Comparison of ENCODE assay signal across 9 cellular contexts in the genomic region with DNA sequence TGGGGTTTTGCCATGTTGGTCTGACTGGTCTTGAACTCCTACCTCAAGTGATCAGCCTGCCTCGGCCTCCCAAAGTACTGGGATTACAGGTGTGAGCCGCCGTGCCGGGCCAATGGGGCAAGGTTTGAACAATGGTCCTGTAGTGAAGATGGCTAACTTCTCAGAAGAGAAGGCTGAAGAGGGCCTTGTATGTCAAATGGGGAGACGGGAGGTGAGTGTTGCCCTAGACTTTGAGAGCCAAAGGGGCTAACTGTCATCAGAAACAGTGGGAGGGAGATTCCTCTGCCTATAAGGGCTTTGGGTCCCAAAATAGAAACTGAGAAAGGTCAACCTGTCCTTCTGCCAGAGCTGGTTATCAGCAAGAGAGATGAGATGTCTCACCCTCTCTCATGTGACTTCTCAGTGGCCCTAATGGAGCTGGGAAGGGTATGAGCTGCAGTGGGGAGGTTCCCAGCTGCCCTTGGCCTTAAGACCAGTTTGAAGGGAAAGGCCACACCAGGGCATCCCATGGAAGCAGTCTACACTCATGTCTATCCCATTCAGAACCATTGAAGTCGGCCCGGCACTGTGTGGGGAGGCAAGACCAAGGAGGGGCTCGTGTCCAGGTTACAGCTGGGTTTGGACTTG. TPM values are rescaled to one million over a fixed set of nuclear protein-coding genes. Genes with fewer than 3 reads are reported as not detected.
DNase-seq lines count a peak whose midpoint lies in the region; ATAC-seq and TF ChIP-seq lines count a peak whose summit lies in the region.
"Had no signal": no experiment of that assay in that cellular context is flagged by ENCODE, and none has a peak within 500 bp of the region (broad histone marks: within the 10 kb centered on the region; RNA-seq: fewer than 3 reads in every experiment).

No MANE protein-coding gene starts in this region.

- no peaks in the 10 kb centered on the region for H3K27me3 ChIP-seq in Panc1 (ENCODE audit: control insufficient read depth, insufficient read depth, low read length)
- no peaks in the 10 kb centered on the region for H3K27me3 ChIP-seq in esophagus (ENCODE audit: control insufficient read depth in 1 of 2, insufficient read depth in 2 of 2, low read length in 2 of 2)
- H3K27me3 ChIP-seq in MG63 = no peaks in the 10 kb centered on the region

- no peaks in the 10 kb centered on the region for H3K36me3 Mint-ChIP-seq in progenitor cell of endocrine pancreas (ENCODE audit: insufficient read depth)

- H3K27me3 Mint-ChIP-seq in progenitor cell of endocrine pancreas = peaks cover 4% of the 10 kb centered on the region

- in situ Hi-C loops in Panc1 (cut with HindIII; ENCODE audit: low pct_unique_long_range_greater_than_20kb, low sequenced_read_pairs) = no loop called here

- BruUV-seq in Panc1 (replicated peaks; lab: Mats Ljungman, UMichigan) = no TSS peak

- CTCF ChIA-PET in Panc1 (lab: Charles Lee) = interaction anchor here (0.6 kb wide), 1 partner anchor 26 kb away, joined by 4 read pairs; no protein-coding TSS in a partner anchor

- 97 to 98% methylated on average over 8 of the region's 8 CpGs for WGBS in esophagus, 2 donors

- TF ChIP-seq CTCF in Panc1 (IDR thresholded peaks at IDR 0.05) (no peak), progenitor cell of endocrine pancreas (IDR thresholded peaks at IDR 0.05; ENCODE audit: unreplicated experiment) (no peak)

- POLR2A ChIA-PET in Panc1 (lab: Charles Lee) = interaction anchor here (0.5 kb wide), 1 partner anchor 920 kb away, joined by 4 read pairs; no protein-coding TSS in a partner anchor

- H3K36me3 ChIP-seq in Panc1 (ENCODE audit: control insufficient read depth, insufficient read depth, low read length) = no peaks in the 10 kb centered on the region; the same call in 1 of the 2 replicates
- no peaks in the 10 kb centered on the region for H3K36me3 ChIP-seq in esophagus (ENCODE audit: control insufficient read depth in 2 of 2, insufficient read depth in 2 of 2, low read length in 1 of 2)
- peaks cover 3% of the 10 kb centered on the region; the same call in 1 of the 2 replicates for H3K36me3 ChIP-seq in MG63

- ATAC-seq in Panc1 = no peak
- no peak for ATAC-seq in GM18909 (IDR thresholded peaks at IDR 0.05; ENCODE audit: poor library complexity, unreplicated experiment)

- peak overlapping the region; percentile 97 for H3K4me3 Mint-ChIP-seq in progenitor cell of endocrine pancreas (ENCODE audit: low read depth)

- intact Hi-C loops in Panc1 (cut with micrococcal nuclease; ENCODE audit: unreplicated experiment) = loop anchor here (5.0 kb wide), 1 partner anchor 122 kb away; no protein-coding TSS in a partner anchor

- H3K4me3 ChIP-seq in GM08714 (ENCODE audit: low read length) (peak overlapping the region; percentile 85; the same call in 1 of the 2 replicates), Panc1 (ENCODE audit: low read depth in 2 of 2, low read length in 2 of 2) (no peak overlapping the region), esophagus (ENCODE audit: low read depth in 1 of 2, low read length in 2 of 2) (no peak overlapping the region), MG63 (no peak overlapping the region; the same call in 1 of the 2 replicates)

- peak overlapping the region; percentile 84; the same call in 1 of the 2 replicates for H3K27ac ChIP-seq in Panc1 (ENCODE audit: low read length)
- H3K27ac ChIP-seq in esophagus (ENCODE audit: low read depth in 2 of 2, low read length in 1 of 2) = peak overlapping the region; percentile 23 to 57

- peak overlapping the region; percentile 94 for H3K27ac Mint-ChIP-seq in progenitor cell of endocrine pancreas

- peaks cover 12% of the 10 kb centered on the region for H3K4me1 ChIP-seq in Panc1 (ENCODE audit: control insufficient read depth, insufficient read depth, low read length)
- H3K4me1 ChIP-seq in esophagus (ENCODE audit: control insufficient read depth in 2 of 2, insufficient read depth in 2 of 2, low read length in 1 of 2) = peaks cover 0 to 2% of the 10 kb centered on the region in 2 donors

- H3K4me1 Mint-ChIP-seq in progenitor cell of endocrine pancreas (ENCODE audit: low read depth) = peaks cover 14% of the 10 kb centered on the region

- no peaks in the 10 kb centered on the region for H3K9me3 Mint-ChIP-seq in progenitor cell of endocrine pancreas (ENCODE audit: low read depth)

- no peaks in the 10 kb centered on the region for H3K9me3 ChIP-seq in Panc1 (ENCODE audit: control insufficient read depth, insufficient read depth, low read depth, low read length)
- H3K9me3 ChIP-seq in esophagus (ENCODE audit: control insufficient read depth in 2 of 2, insufficient read depth in 1 of 2, low read depth in 1 of 2, low read length in 1 of 2) = no peaks in the 10 kb centered on the region
- no peaks in the 10 kb centered on the region for H3K9me3 ChIP-seq in MG63

- DNase-seq in Panc1 (ENCODE audit: low read depth, low spot score) (no peak), progenitor cell of endocrine pancreas (ENCODE audit: low spot score, unreplicated experiment) (no peak), NCI-H345 (lab: John Stamatoyannopoulos, UW) (no peak), RPMI8226 (no peak), MG63 (no peak)
- DNase-seq: hypothalamus had no signal

RNA-seq across cellular contexts. Expression of gene SAMD8, which starts 1.3 kb away (rescaled TPM):
- total RNA-seq in Panc1 (2021; ENCODE audit: unreplicated experiment) (32.0 TPM), progenitor cell of endocrine pancreas (17.4 and 18.0 TPM in 2 replicates)
- 9.0 TPM for polyA plus RNA-seq in Panc1 (2012; ENCODE audit: insufficient read length)
- 1 to 10 TPM; 8.1 to 9.7 TPM for polyA plus RNA-seq in esophagus
- 6.9 and 15.0 TPM in 2 replicates for total RNA-seq in MG63 (2014; rRNA removed; shearing (Covaris generic); ENCODE audit: low replicate concordance)
